8 cellular contexts compared by ENCODE assay signal in the genomic region with DNA sequence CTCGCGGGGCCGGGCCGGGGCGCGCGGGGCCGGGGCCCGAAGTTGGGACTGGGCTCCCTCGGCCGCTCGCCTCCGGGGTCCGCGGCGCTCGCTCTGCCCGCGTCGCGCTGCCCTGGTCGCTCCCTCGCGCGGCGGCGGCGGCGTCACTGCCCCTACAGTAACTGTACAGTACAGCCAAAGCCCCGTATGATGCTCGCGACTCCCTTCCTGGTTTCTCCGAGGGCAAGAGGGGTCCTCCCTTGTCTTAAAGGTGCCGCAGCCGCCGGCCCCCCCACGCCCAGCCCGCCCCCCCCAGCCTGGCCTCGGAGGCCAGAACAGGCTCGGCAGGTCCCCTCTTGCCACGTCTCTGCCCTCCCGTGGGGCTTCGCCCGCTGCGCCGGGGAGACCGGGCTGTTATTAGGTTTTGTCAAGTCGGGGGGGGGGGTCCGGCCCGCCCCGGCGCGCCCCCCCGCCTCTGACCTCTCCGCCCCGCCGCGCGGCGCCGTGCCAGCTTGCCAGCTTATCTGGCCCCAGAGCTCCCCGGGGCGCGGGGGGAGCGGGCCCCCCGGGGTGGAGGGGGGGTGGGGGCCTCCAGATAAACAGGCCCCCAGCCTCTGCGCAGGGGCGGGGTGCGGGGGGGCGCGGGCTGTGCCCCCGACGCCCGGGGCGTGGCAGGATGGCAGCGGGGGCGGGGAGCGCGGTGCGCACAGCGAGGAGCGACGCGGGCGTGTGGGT. TPM values are rescaled to one million over a fixed set of nuclear protein-coding genes. Genes with fewer than 3 reads are reported as not detected.
DNase-seq lines count a peak whose midpoint lies in the region; ATAC-seq and TF ChIP-seq lines count a peak whose summit lies in the region.

ZBTB7A (minus strand) TSS at position 218 of the 714 bp plus-strand sequence. CDS start 11,667 bp downstream, outside the sequence.

- no CpG with 5 or more reads among the region's 85 CpGs for WGBS in gastroesophageal sphincter (ENCODE audit: low coverage in 1 of 2), 2 donors
- WGBS in thyroid gland, 2 donors = 1% methylated on average over 25 of the region's 85 CpGs; no CpG with 5 or more reads in 1 of the 2 donors

- no peak for TF ChIP-seq EP300 in gastroesophageal sphincter (IDR thresholded peaks at IDR 0.05)

- H3K27me3 ChIP-seq in gastroesophageal sphincter = no peaks in the 10 kb centered on the region
- H3K27me3 ChIP-seq in neuron (ENCODE audit: insufficient read depth, low read length) = peaks cover 21% of the 10 kb centered on the region
- H3K27me3 ChIP-seq in thyroid gland = no peaks in the 10 kb centered on the region

- ATAC-seq in gastroesophageal sphincter (peak; percentile 55), HG02798 (IDR thresholded peaks at IDR 0.05; ENCODE audit: poor library complexity, unreplicated experiment) (no peak)

- H3K4me3 ChIP-seq in LNCaP clone FGC (ENCODE audit: low read depth, low read length) (peak within 1 kb of the TSS; percentile 73), gastroesophageal sphincter (peak within 1 kb of the TSS; percentile 72 to 98), neuron (ENCODE audit: low read length) (peak within 1 kb of the TSS; percentile 60), thyroid gland (replicated peaks in 1 of 3) (peak within 1 kb of the TSS; percentile 83 to 93 (median 93))

- TF ChIP-seq CTCF in LNCaP clone FGC (IDR thresholded peaks at IDR 0.05; ENCODE audit: control insufficient read depth, extremely low read depth, insufficient read depth) (no peak), gastroesophageal sphincter (IDR thresholded peaks at IDR 0.05) (peak in 2 of 4 experiments; percentile 3 to 8), thyroid gland (IDR thresholded peaks at IDR 0.05) (no peak)

- H3K4me1 ChIP-seq in gastroesophageal sphincter = peaks cover 0 to 50% (median 24%) of the 10 kb centered on the region in 3 donors
- H3K4me1 ChIP-seq in neuron (ENCODE audit: insufficient read depth, low read length) = peaks cover 17% of the 10 kb centered on the region
- H3K4me1 ChIP-seq in thyroid gland = peaks cover 27 to 31% of the 10 kb centered on the region in 2 donors

- H3K27ac Mint-ChIP-seq in activated naive CD4-positive, alpha-beta T cell treated with anti-CD3 and anti-CD28 coated beads for 36 hours = peak within 1 kb of the TSS; percentile 73

- H3K4me3 Mint-ChIP-seq in activated naive CD4-positive, alpha-beta T cell treated with anti-CD3 and anti-CD28 coated beads for 36 hours = peak within 1 kb of the TSS; percentile 74

- H3K36me3 Mint-ChIP-seq in activated naive CD4-positive, alpha-beta T cell treated with anti-CD3 and anti-CD28 coated beads for 36 hours (ENCODE audit: low read depth) = no peaks in the 10 kb centered on the region

- CTCF ChIA-PET in activated naive CD4-positive, alpha-beta T cell treated with anti-CD3 and anti-CD28 coated beads for 36 hours (lab: Charles Lee) = no interaction called here

- H3K27ac ChIP-seq in gastroesophageal sphincter = peak within 1 kb of the TSS; percentile 93 to 99 (median 98)
- peak within 1 kb of the TSS; percentile 91 to 98 (median 93) for H3K27ac ChIP-seq in thyroid gland

- no peaks in the 10 kb centered on the region for H3K9me3 ChIP-seq in gastroesophageal sphincter
- no peaks in the 10 kb centered on the region for H3K9me3 ChIP-seq in neuron (ENCODE audit: low read length)
- no peaks in the 10 kb centered on the region for H3K9me3 ChIP-seq in thyroid gland

- H3K36me3 ChIP-seq in gastroesophageal sphincter (peaks cover 0 to 14% of the 10 kb centered on the region in 2 donors), neuron (ENCODE audit: insufficient read depth, low read length) (no peaks in the 10 kb centered on the region), thyroid gland (no peaks in the 10 kb centered on the region)

- TF ChIP-seq POLR2A in gastroesophageal sphincter (IDR thresholded peaks at IDR 0.05) (peak; percentile 22 to 34), thyroid gland (IDR thresholded peaks at IDR 0.05) (peak; percentile 22 to 40)

- peak within 1 kb of the TSS; percentile 91 for H2AFZ ChIP-seq in neuron (ENCODE audit: low read depth, low read length)

- H3K9me3 Mint-ChIP-seq in activated naive CD4-positive, alpha-beta T cell treated with anti-CD3 and anti-CD28 coated beads for 36 hours = no peaks in the 10 kb centered on the region

- H3K27me3 Mint-ChIP-seq in activated naive CD4-positive, alpha-beta T cell treated with anti-CD3 and anti-CD28 coated beads for 36 hours (ENCODE audit: low read depth) = no peaks in the 10 kb centered on the region

- intact Hi-C loops in activated naive CD4-positive, alpha-beta T cell treated with anti-CD3 and anti-CD28 coated beads for 36 hours (cut with micrococcal nuclease) = loop anchor here (1.0 to 5.0 kb wide), 11 partner anchors 40 to 655 kb away; partner anchors contain the start of genes ANKRD24, APBA3, CACTIN and CHAF1A
- intact Hi-C loops in thyroid gland (cut with DNase I) = loop anchor here (5.0 kb wide), 1 partner anchor 55 kb away; the partner anchor contains the start of gene MAP2K2

- H3K4me1 Mint-ChIP-seq in activated naive CD4-positive, alpha-beta T cell treated with anti-CD3 and anti-CD28 coated beads for 36 hours (ENCODE audit: low read depth) = peaks cover 34% of the 10 kb centered on the region

- DNase-seq in DMS53 (lab: John Stamatoyannopoulos, UW) (peak; percentile 80), LNCaP clone FGC (ENCODE audit: low read depth) (no peak), SK-N-DZ (ENCODE audit: low spot score) (peak; percentile 77), thyroid gland (peak; percentile 84 to 86)
- DNase-seq in activated naive CD4-positive, alpha-beta T cell treated with anti-CD3 and anti-CD28 coated beads for 36 hours = peak; percentile 69

RNA-seq across cellular contexts. Expression of gene ZBTB7A, which starts in this region (rescaled TPM):
- 4.6 and 5.5 TPM in 2 replicates for polyA plus RNA-seq in SK-N-DZ (2014; cell fraction: cytosol; rRNA removed)
- 9.8 and 15.6 TPM in 2 replicates for polyA plus RNA-seq in SK-N-DZ (2014; cell fraction: nucleus; rRNA removed)
- 10 to 100 TPM; 11.3 to 11.9 TPM for total RNA-seq in activated naive CD4-positive, alpha-beta T cell treated with anti-CD3 and anti-CD28 coated beads for 36 hours
- total RNA-seq in gastroesophageal sphincter = 100 to 1,000 TPM in 1 of 4 donors, 10 to 100 TPM in 3; 65.6 to 122 (median 82.4) TPM
- total RNA-seq in thyroid gland = 10 to 100 TPM; 45.3 to 85.3 (median 54.9) TPM
